9 cellular contexts compared by ENCODE assay signal in genomic region chr20:38337561-38338140, GRCh38. TPM values are rescaled to one million over a fixed set of nuclear protein-coding genes. Genes with fewer than 3 reads are reported as not detected.
DNase-seq lines count a peak whose midpoint lies in the region; ATAC-seq and TF ChIP-seq lines count a peak whose summit lies in the region.
"Had no signal": no experiment of that assay in that cellular context is flagged by ENCODE, and none has a peak within 500 bp of the region (broad histone marks: within the 10 kb centered on the region; RNA-seq: fewer than 3 reads in every experiment).

No MANE protein-coding gene starts in this region.

- no peak overlapping the region for H3K27ac ChIP-seq in colonic mucosa
- no peak overlapping the region for H3K27ac ChIP-seq in neural progenitor cell
- no peak overlapping the region for H3K27ac ChIP-seq in coronary artery

- no peaks in the 10 kb centered on the region for H3K9me3 ChIP-seq in colonic mucosa
- H3K9me3 ChIP-seq in neural progenitor cell (ENCODE audit: low read depth): no peaks in the 10 kb centered on the region

- no peak overlapping the region for H3K4me3 Mint-ChIP-seq in neural progenitor cell

- H3K79me2 ChIP-seq in neural progenitor cell (ENCODE audit: low read depth): no peaks in the 10 kb centered on the region

- H3K4me2 ChIP-seq in neural progenitor cell: no peak overlapping the region

- H4K20me1 ChIP-seq in neural progenitor cell (ENCODE audit: low read depth): no peaks in the 10 kb centered on the region

- no peak overlapping the region for H3K27ac Mint-ChIP-seq in neural progenitor cell

- ATAC-seq in GM21576 (IDR thresholded peaks at IDR 0.05; ENCODE audit: unreplicated experiment): no peak

- intact Hi-C loops in colonic mucosa (cut with DNase I): no loop called here

- H2AFZ ChIP-seq in neural progenitor cell (replicated peaks): no peak overlapping the region

- peaks cover 7% of the 10 kb centered on the region for H3K27me3 Mint-ChIP-seq in neural progenitor cell (ENCODE audit: insufficient read depth, low read depth)

- H3K36me3 Mint-ChIP-seq in neural progenitor cell: no peaks in the 10 kb centered on the region

- H3K36me3 ChIP-seq in colonic mucosa (no peaks in the 10 kb centered on the region), neural progenitor cell (no peaks in the 10 kb centered on the region)

- H3K27me3 ChIP-seq in colonic mucosa (no peaks in the 10 kb centered on the region), neural progenitor cell (no peaks in the 10 kb centered on the region)

- TF ChIP-seq CTCF in colonic mucosa (IDR thresholded peaks at IDR 0.05) (peak; percentile 20), neural progenitor cell (IDR thresholded peaks at IDR 0.05) (peak; percentile 96), coronary artery (IDR thresholded peaks at IDR 0.05) (no peak)

- H3K4me1 ChIP-seq in colonic mucosa (no peaks in the 10 kb centered on the region), neural progenitor cell (peaks cover 24% of the 10 kb centered on the region)

- peak; percentile 49 for DNase-seq in NCI-H146 (lab: John Stamatoyannopoulos, UW)
- no peak for DNase-seq in NCI-H146 treated with DMSO at 0.1 percent for 48 hours (lab: John Stamatoyannopoulos, UW; ENCODE audit: unreplicated experiment)
- DNase-seq in NAMALWA (ENCODE audit: low spot score): peak; percentile 63
- peak; percentile 38 for DNase-seq in colonic mucosa
- DNase-seq in neural progenitor cell (ENCODE audit: low spot score): peak; percentile 89
- DNase-seq in coronary artery (ENCODE audit: low spot score): no peak
- DNase-seq in NCI-H2196 treated with DMSO at 0.1 percent for 48 hours (lab: John Stamatoyannopoulos, UW; ENCODE audit: unreplicated experiment): no peak

- H3F3A ChIP-seq in neural progenitor cell (ENCODE audit: low read depth): peaks cover 28% of the 10 kb centered on the region

- peaks cover 6% of the 10 kb centered on the region for H3K9me3 Mint-ChIP-seq in neural progenitor cell

- peaks cover 14% of the 10 kb centered on the region for H3K4me1 Mint-ChIP-seq in neural progenitor cell

- H3K4me3 ChIP-seq in colonic mucosa (no peak overlapping the region), neural progenitor cell (no peak overlapping the region), coronary artery (no peak overlapping the region)

- H3K9ac ChIP-seq in colonic mucosa (ENCODE audit: low read depth in 2 of 2, low read length in 2 of 2) (no peak overlapping the region), neural progenitor cell (no peak overlapping the region)

RNA-seq across cellular contexts. Expression of gene LBP, which starts 8.6 kb away (rescaled TPM):
- total RNA-seq in colonic mucosa (under 1 TPM in 1 of 2 donors, not detected in 1; 0.32 TPM), neural progenitor cell (ENCODE audit: low replicate concordance) (not detected in 2 replicates)
- total RNA-seq: activated CD8-positive, alpha-beta memory T cell treated with anti-CD3 and anti-CD28 coated beads for 36 hours had no signal

RNA-seq across cellular contexts. Expression of gene BPI, which starts 33.7 kb away (rescaled TPM):
- total RNA-seq in colonic mucosa (not detected), neural progenitor cell (ENCODE audit: low replicate concordance) (not detected in 2 replicates)
- total RNA-seq: activated CD8-positive, alpha-beta memory T cell treated with anti-CD3 and anti-CD28 coated beads for 36 hours had no signal

Comparison
In these comparisons a context has a peak if more than half of its experiments do, and no peak if none do; other contexts are left out.
1. DNase-seq: peak in NCI-H146 (single experiment), NAMALWA (single experiment), colonic mucosa (single experiment) and neural progenitor cell (single experiment); none in NCI-H146 treated with DMSO at 0.1 percent for 48 hours (single experiment), coronary artery (single experiment) and NCI-H2196 treated with DMSO at 0.1 percent for 48 hours (single experiment).